25 cellular contexts compared by ENCODE assay signal in genomic region chr4:53240573-53240972, GRCh38.
"Had no signal": no experiment of that assay in that cellular context is flagged by ENCODE, and none has a peak within 500 bp of the region (broad histone marks: within the 10 kb centered on the region; RNA-seq: fewer than 3 reads in every experiment).

No MANE protein-coding gene starts in this region.

- H3K36me3 ChIP-seq: esophagus squamous epithelium, gastroesophageal sphincter, left ventricle myocardium inferior, neural progenitor cell, stomach had no signal

- ATAC-seq: effector memory CD8-positive, alpha-beta T cell; gastroesophageal sphincter; left cardiac atrium; psoas muscle; sciatic nerve; stimulated activated naive B cell treated with anti-CD40 and anti-IgM and Interleukin-4, amounts not matched to agents 10 μg/mL and 1 μg/mL and 100 μg/mL, for 72 hours had no signal

- DNase-seq: central memory CD4-positive, alpha-beta T cell; effector memory CD8-positive, alpha-beta T cell; esophagus squamous epithelium; kidney; left cardiac atrium; left ventricle myocardium inferior; mesenchymal stem cell; midbrain; nucleus accumbens; psoas muscle; retina; spleen; stimulated activated CD4-positive, alpha-beta T cell treated with anti-CD3 and anti-CD28 coated beads, Interleukin-15, amount 100 ng/mL, for 24 hours; stimulated activated CD4-positive, alpha-beta T cell treated with anti-CD3 and anti-CD28 coated beads, Interleukin-1b, Interleukin-23, amount 100 ng/mL, for 48 hours; stimulated activated CD4-positive, alpha-beta T cell treated with anti-CD3 and anti-CD28 coated beads, Interleukin-4, amount 100 ng/mL, for 4 hours; stimulated activated naive B cell treated with anti-CD40 and anti-IgM and Interleukin-4, amounts not matched to agents 10 μg/mL and 1 μg/mL and 100 μg/mL, for 72 hours; stomach; substantia nigra; trophoblast cell had no signal

- H3K27ac ChIP-seq: esophagus squamous epithelium, gastroesophageal sphincter, hepatocyte, left ventricle myocardium inferior, neural progenitor cell, parathyroid adenoma, psoas muscle, spleen, stomach had no signal

- H3K9me3 ChIP-seq: psoas muscle had no signal

- H3K4me3 ChIP-seq: esophagus squamous epithelium, gastroesophageal sphincter, hepatocyte, left ventricle myocardium inferior, lung, neural progenitor cell, psoas muscle, spleen, stomach had no signal

- H3K4me1 ChIP-seq: esophagus squamous epithelium, gastroesophageal sphincter, left ventricle myocardium inferior, neural progenitor cell, parathyroid adenoma, psoas muscle, spleen, stomach had no signal

- H3K27me3 ChIP-seq: esophagus squamous epithelium, gastroesophageal sphincter, hepatocyte, neural progenitor cell, spleen, stomach had no signal
